In the genomic region with DNA sequence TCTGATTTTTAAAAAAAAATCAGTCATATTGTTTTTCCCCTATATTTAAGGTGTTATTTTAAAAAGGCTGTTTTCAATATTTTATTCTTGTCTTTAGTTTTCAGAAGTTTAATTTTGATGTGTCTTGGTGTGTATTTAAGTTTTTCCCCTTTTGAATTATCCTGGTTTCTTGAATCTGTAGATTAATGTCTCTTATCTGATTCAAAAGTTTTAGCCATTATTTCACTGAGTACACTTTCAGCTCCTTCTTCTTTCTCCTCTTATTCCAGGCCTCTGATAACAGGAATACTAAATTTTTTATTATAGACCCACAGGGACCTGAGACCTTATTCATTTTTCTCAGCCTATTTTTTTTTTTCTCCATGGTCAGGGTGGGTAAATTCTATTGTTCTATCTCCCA, we compare ENCODE assay signal across 34 cellular contexts.
"Had no signal": no experiment of that assay in that cellular context is flagged by ENCODE, and none has a peak within 500 bp of the region (broad histone marks: within the 10 kb centered on the region; RNA-seq: fewer than 3 reads in every experiment).

No MANE protein-coding gene starts in this region.

- H3K36me3 ChIP-seq: MG63 had no signal

- H3K27ac ChIP-seq: KMS-11 had no signal

- H3K4me3 ChIP-seq: MG63 had no signal

- DNase-seq: Karpas-422, Kasumi-1, MG63, MM.1S, MV-4-11, NCI-H1048, NCI-H1092, NCI-H1092 treated with DMSO at 0.1 percent for 48 hours, NCI-H1105, NCI-H1105 treated with DMSO at 0.1 percent for 48 hours, NCI-H1417, NCI-H1417 treated with DMSO at 0.1 percent for 48 hours, NCI-H1436, NCI-H1436 treated with DMSO at 0.1 percent for 48 hours, NCI-H146, NCI-H1694, NCI-H1694 treated with DMSO at 0.1 percent for 48 hours, NCI-H187, NCI-H187 treated with DMSO at 0.1 percent for 48 hours, NCI-H1930, NCI-H2029, NCI-H2029 treated with DMSO at 0.1 percent for 48 hours, NCI-H2081, NCI-H2081 treated with DMSO at 0.1 percent for 48 hours, NCI-H2107, NCI-H2171, NCI-H2171 treated with DMSO at 0.1 percent for 48 hours, NCI-H2227 treated with DMSO at 0.1 percent for 48 hours, NCI-H226, NCI-H345, NCI-H446, NCI-H446 treated with DMSO at 0.1 percent for 48 hours, NCI-H510A had no signal
